In genomic region chr14:93219103-93219726, GRCh38 we compare ENCODE assay signal across 8 cellular contexts. TPM values are rescaled to one million over a fixed set of nuclear protein-coding genes. Genes with fewer than 3 reads are reported as not detected.
DNase-seq lines count a peak whose midpoint lies in the region; ATAC-seq and TF ChIP-seq lines count a peak whose summit lies in the region.

No MANE protein-coding gene starts in this region.

- DNase-seq in activated CD4-positive, CD25-positive, alpha-beta regulatory T cell treated with anti-CD3 and anti-CD28 coated beads, Interleukin-2, amount 50 U/mL, for 16 hours (ENCODE audit: low read depth, low spot score), result peak; percentile 18
- DNase-seq in activated CD4-positive, CD25-positive, alpha-beta regulatory T cell treated with anti-CD3 and anti-CD28 coated beads, Interleukin-2, amount 50 U/mL, for 72 hours, result no peak
- DNase-seq in NCI-H345 (lab: John Stamatoyannopoulos, UW) (peak; percentile 41), fibroblast of villous mesenchyme (ENCODE audit: low read depth) (peak; percentile 66), gastrocnemius medialis (no peak)
- peak; percentile 12 to 29 for DNase-seq in activated CD4-positive, alpha-beta T cell treated with anti-CD3 and anti-CD28 coated beads, Interleukin-2, amount 50 U/mL, for 48 hours

- no peak for TF ChIP-seq POLR2A in gastrocnemius medialis (IDR thresholded peaks at IDR 0.05)

- no peak overlapping the region for H3K27ac ChIP-seq in gastrocnemius medialis

- no peaks in the 10 kb centered on the region for H3K4me1 ChIP-seq in gastrocnemius medialis

- H3K36me3 ChIP-seq in gastrocnemius medialis, result peaks cover 2 to 96% of the 10 kb centered on the region in 2 donors

- no peaks in the 10 kb centered on the region for H3K9me3 ChIP-seq in gastrocnemius medialis

- in situ Hi-C loops in gastrocnemius medialis (cut with MboI; ENCODE audit: low sequenced_read_pairs in 4 of 4), result loop anchor here in 1 of 4 donors (25.0 kb wide), 1 partner anchor 393 kb away; no protein-coding TSS in a partner anchor

- intact Hi-C loops in gastrocnemius medialis (cut with DNase I; ENCODE audit: low total_unique reads), result no loop called here

- peak; percentile 58 for TF ChIP-seq CTCF in fibroblast of villous mesenchyme (IDR thresholded peaks at IDR 0.05; ENCODE audit: insufficient read depth, low read depth, low read length)
- peak in 3 of 5 experiments; percentile 21 to 58 (median 48) for TF ChIP-seq CTCF in gastrocnemius medialis (IDR thresholded peaks at IDR 0.05 in 4 of 5, conservative IDR thresholded peaks at IDR 0.05 in 1 of 5)

- no peaks in the 10 kb centered on the region for H3K27me3 ChIP-seq in gastrocnemius medialis

- ATAC-seq in HG02798 (IDR thresholded peaks at IDR 0.05; ENCODE audit: poor library complexity, unreplicated experiment), result peak; percentile 66
- ATAC-seq in gastrocnemius medialis, result peak; percentile 65 to 76
- no peak for ATAC-seq in HG03097 (IDR thresholded peaks at IDR 0.05; ENCODE audit: low FRiP score, unreplicated experiment)

- no peak overlapping the region for H3K4me3 ChIP-seq in fibroblast of villous mesenchyme (ENCODE audit: low read depth, low read length)
- H3K4me3 ChIP-seq in gastrocnemius medialis, result no peak overlapping the region

RNA-seq across cellular contexts. Expression of gene UBR7, which starts 12.2 kb away (rescaled TPM):
- total RNA-seq in fibroblast of villous mesenchyme (27.1 and 28.9 TPM in 2 replicates), gastrocnemius medialis (10 to 100 TPM; 14.8 to 36.4 (median 27.4) TPM)

RNA-seq across cellular contexts. Expression of gene GON7, which starts 12.3 kb away (rescaled TPM):
- total RNA-seq in fibroblast of villous mesenchyme (10.6 and 11.7 TPM in 2 replicates), gastrocnemius medialis (10 to 100 TPM in 2 of 4 donors, 1 to 10 TPM in 2; 8.3 to 17.9 (median 11.1) TPM)

RNA-seq across cellular contexts. Expression of gene LYSET, which starts 34.1 kb away (rescaled TPM):
- 6.0 and 6.1 TPM in 2 replicates for total RNA-seq in fibroblast of villous mesenchyme
- total RNA-seq in gastrocnemius medialis, result 10 to 100 TPM in 3 of 4 donors, 1 to 10 TPM in 1; 9.7 to 16.0 (median 14.0) TPM

RNA-seq across cellular contexts. Expression of gene MOAP1, which starts 34.5 kb away (rescaled TPM):
- total RNA-seq in fibroblast of villous mesenchyme (10.0 and 14.7 TPM in 2 replicates), gastrocnemius medialis (10 to 100 TPM; 31.1 to 41.9 (median 32.2) TPM)

Comparison
In these comparisons a context has a peak if more than half of its experiments do, and no peak if none do; other contexts are left out.
1. DNase-seq: peak in activated CD4-positive, CD25-positive, alpha-beta regulatory T cell treated with anti-CD3 and anti-CD28 coated beads, Interleukin-2, amount 50 U/mL, for 16 hours (single experiment), NCI-H345 (single experiment), activated CD4-positive, alpha-beta T cell treated with anti-CD3 and anti-CD28 coated beads, Interleukin-2, amount 50 U/mL, for 48 hours (2 of 2) and fibroblast of villous mesenchyme (single experiment); none in activated CD4-positive, CD25-positive, alpha-beta regulatory T cell treated with anti-CD3 and anti-CD28 coated beads, Interleukin-2, amount 50 U/mL, for 72 hours (single experiment) and gastrocnemius medialis (0 of 2).